1 cellular context compared by ENCODE assay signal in genomic region chr20:63653041-63653973, GRCh38.
TF ChIP-seq lines count a peak whose summit lies in the region.

STMN3 (minus strand) TSS chr20:63653424; CDS start chr20:63653345, 79 bp downstream.

TF ChIP-seq in IMR-90, 13 proteins besides CTCF, POLR2A, EP300 and RAD21:
- peak; percentile 90 for TF ChIP-seq RCOR1 (IDR thresholded peaks at IDR 0.05; ENCODE audit: insufficient replicate concordance, low read length)
- peak; percentile 83; the same call in 1 of the 2 replicates for TF ChIP-seq MAZ (IDR thresholded peaks at IDR 0.05; ENCODE audit: borderline replicate concordance, low read depth, low read length)
- TF ChIP-seq MXI1 (IDR thresholded peaks at IDR 0.05; ENCODE audit: borderline replicate concordance, low read depth, low read length) = peak; percentile 96
- TF ChIP-seq FOS (IDR thresholded peaks at IDR 0.05; ENCODE audit: low read depth, low read length) = no peak
